8 cellular contexts compared by ENCODE assay signal in genomic region chr17:28370744-28371103, GRCh38. TPM values are rescaled to one million over a fixed set of nuclear protein-coding genes. Genes with fewer than 3 reads are reported as not detected.
DNase-seq lines count a peak whose midpoint lies in the region; ATAC-seq, FAIRE-seq and TF ChIP-seq lines count a peak whose summit lies in the region.

No MANE protein-coding gene starts in this region.

- FAIRE-seq in GM12892 (lab: Jason Lieb, UNC): no peak

- CTCF ChIA-PET in MCF 10A (lab: Yijun Ruan, JAX): interaction anchor here (1.1 to 3.9 kb wide), 2 partner anchors 22 to 46 kb away, joined by 3 to 16 read pairs; no protein-coding TSS in a partner anchor

- no peak overlapping the region for H3K9ac ChIP-seq in muscle layer of colon (ENCODE audit: low read length)

- peaks cover 21% of the 10 kb centered on the region for H3K4me1 Mint-ChIP-seq in stimulated activated naive CD8-positive, alpha-beta T cell treated with anti-CD3 and anti-CD28 coated beads, Interleukin-15, Interleukin-2, amounts not matched to agents 100 ng/mL and 50 ng/mL, for 24 hours (ENCODE audit: low read depth)
- peaks cover 5% of the 10 kb centered on the region for H3K4me1 Mint-ChIP-seq in MCF 10A (ENCODE audit: insufficient read depth, unreplicated experiment)

- H3K36me3 Mint-ChIP-seq in stimulated activated naive CD8-positive, alpha-beta T cell treated with anti-CD3 and anti-CD28 coated beads, Interleukin-15, Interleukin-2, amounts not matched to agents 100 ng/mL and 50 ng/mL, for 24 hours (ENCODE audit: low read depth): peaks cover 4% of the 10 kb centered on the region
- peaks cover 4% of the 10 kb centered on the region for H3K36me3 Mint-ChIP-seq in MCF 10A (ENCODE audit: insufficient read depth, unreplicated experiment)

- no peak for DNase-seq in stimulated activated naive CD8-positive, alpha-beta T cell treated with anti-CD3 and anti-CD28 coated beads, Interleukin-15, Interleukin-2, amounts not matched to agents 100 U/mL and 50 U/mL, for 24 hours
- DNase-seq in MCF 10A (ENCODE audit: unreplicated experiment): no peak
- DNase-seq in NCI-H446 treated with DMSO at 0.1 percent for 48 hours (lab: John Stamatoyannopoulos, UW): no peak
- no peak for DNase-seq in GM12892 (ENCODE audit: insufficient read length)

- peak overlapping the region; percentile 48 for H3K27ac ChIP-seq in muscle layer of colon (ENCODE audit: low read depth, low read length)

- no peak for ATAC-seq in stimulated activated naive CD8-positive, alpha-beta T cell treated with anti-CD3 and anti-CD28 coated beads, Interleukin-15, Interleukin-2, amounts not matched to agents 100 U/mL and 50 U/mL, for 24 hours
- no peak for ATAC-seq in HG02973 (IDR thresholded peaks at IDR 0.05; ENCODE audit: unreplicated experiment)
- ATAC-seq in HG03196 (IDR thresholded peaks at IDR 0.05; ENCODE audit: unreplicated experiment): no peak

- no peaks in the 10 kb centered on the region for H3K9me3 ChIP-seq in muscle layer of colon (ENCODE audit: low read length)

- no peaks in the 10 kb centered on the region for H3K9me3 Mint-ChIP-seq in stimulated activated naive CD8-positive, alpha-beta T cell treated with anti-CD3 and anti-CD28 coated beads, Interleukin-15, Interleukin-2, amounts not matched to agents 100 ng/mL and 50 ng/mL, for 24 hours
- no peaks in the 10 kb centered on the region for H3K9me3 Mint-ChIP-seq in MCF 10A (ENCODE audit: unreplicated experiment)

- no peaks in the 10 kb centered on the region for H3K36me3 ChIP-seq in muscle layer of colon (ENCODE audit: insufficient read depth, low read length)

- TF ChIP-seq POLR2A in GM12892 (IDR thresholded peaks at IDR 0.05; ENCODE audit: low read depth, low read length): no peak

- no peaks in the 10 kb centered on the region for H3K27me3 Mint-ChIP-seq in stimulated activated naive CD8-positive, alpha-beta T cell treated with anti-CD3 and anti-CD28 coated beads, Interleukin-15, Interleukin-2, amounts not matched to agents 100 ng/mL and 50 ng/mL, for 24 hours
- no peaks in the 10 kb centered on the region for H3K27me3 Mint-ChIP-seq in MCF 10A (ENCODE audit: insufficient read depth, unreplicated experiment)

- H3K27me3 ChIP-seq in muscle layer of colon (ENCODE audit: control insufficient read depth in 1 of 2, insufficient read depth in 2 of 2, low read length in 2 of 2): no peaks in the 10 kb centered on the region

- POLR2A ChIA-PET in MCF 10A (lab: Yijun Ruan, JAX): interaction anchor here (1.6 to 1.9 kb wide), 2 partner anchors 9 to 13 kb away, joined by 7 to 9 read pairs; partner anchors contain the start of gene POLDIP2

- BruUV-seq in MCF 10A (replicated peaks; lab: Mats Ljungman, UMichigan): no TSS peak

- peaks cover 18% of the 10 kb centered on the region for H3K4me1 ChIP-seq in muscle layer of colon (ENCODE audit: insufficient read depth, low read length)

- intact Hi-C loops in MCF 10A (cut with micrococcal nuclease): no loop called here

- peak overlapping the region; percentile 89 for H3K4me3 Mint-ChIP-seq in stimulated activated naive CD8-positive, alpha-beta T cell treated with anti-CD3 and anti-CD28 coated beads, Interleukin-15, Interleukin-2, amounts not matched to agents 100 ng/mL and 50 ng/mL, for 24 hours
- H3K4me3 Mint-ChIP-seq in MCF 10A (ENCODE audit: unreplicated experiment): peak overlapping the region; percentile 70

- no peak for TF ChIP-seq CTCF in MCF 10A (IDR thresholded peaks at IDR 0.05; ENCODE audit: unreplicated experiment)

- H3K4me3 ChIP-seq in muscle layer of colon (ENCODE audit: low read depth in 1 of 2, low read length in 2 of 2): peak overlapping the region in 1 of 2 donors; percentile 65

- H3K27ac Mint-ChIP-seq in stimulated activated naive CD8-positive, alpha-beta T cell treated with anti-CD3 and anti-CD28 coated beads, Interleukin-15, Interleukin-2, amounts not matched to agents 100 ng/mL and 50 ng/mL, for 24 hours: no peak overlapping the region
- H3K27ac Mint-ChIP-seq in MCF 10A (ENCODE audit: low read depth, unreplicated experiment): peak overlapping the region; percentile 70

RNA-seq across cellular contexts. Expression of gene VTN, which starts 0.6 kb away (rescaled TPM):
- total RNA-seq in MCF 10A (2022): not detected in 2 replicates
- polyA plus RNA-seq in GM12892 (2012; ENCODE audit: missing spikeins): 0.23 TPM

RNA-seq across cellular contexts. Expression of gene SARM1, which starts 0.8 kb away (rescaled TPM):
- 0.63 and 1.0 TPM in 2 replicates for total RNA-seq in MCF 10A (2022)
- polyA plus RNA-seq in GM12892 (2012; ENCODE audit: missing spikeins): 9.1 TPM

RNA-seq across cellular contexts. Expression of gene SEBOX, which starts 5.7 kb away (rescaled TPM):
- not detected in 2 replicates for total RNA-seq in MCF 10A (2022)
- not detected for polyA plus RNA-seq in GM12892 (2012; ENCODE audit: missing spikeins)

RNA-seq across cellular contexts. Expression of gene POLDIP2, which starts 13.4 kb away (rescaled TPM):
- total RNA-seq in MCF 10A (2022): 84.0 and 105 TPM in 2 replicates
- polyA plus RNA-seq in GM12892 (2012; ENCODE audit: missing spikeins): 84.7 TPM

RNA-seq across cellular contexts. Expression of gene TNFAIP1, which starts 35.2 kb away (rescaled TPM):
- 61.7 and 65.0 TPM in 2 replicates for total RNA-seq in MCF 10A (2022)
- polyA plus RNA-seq in GM12892 (2012; ENCODE audit: missing spikeins): 8.1 TPM
